In the genomic region with DNA sequence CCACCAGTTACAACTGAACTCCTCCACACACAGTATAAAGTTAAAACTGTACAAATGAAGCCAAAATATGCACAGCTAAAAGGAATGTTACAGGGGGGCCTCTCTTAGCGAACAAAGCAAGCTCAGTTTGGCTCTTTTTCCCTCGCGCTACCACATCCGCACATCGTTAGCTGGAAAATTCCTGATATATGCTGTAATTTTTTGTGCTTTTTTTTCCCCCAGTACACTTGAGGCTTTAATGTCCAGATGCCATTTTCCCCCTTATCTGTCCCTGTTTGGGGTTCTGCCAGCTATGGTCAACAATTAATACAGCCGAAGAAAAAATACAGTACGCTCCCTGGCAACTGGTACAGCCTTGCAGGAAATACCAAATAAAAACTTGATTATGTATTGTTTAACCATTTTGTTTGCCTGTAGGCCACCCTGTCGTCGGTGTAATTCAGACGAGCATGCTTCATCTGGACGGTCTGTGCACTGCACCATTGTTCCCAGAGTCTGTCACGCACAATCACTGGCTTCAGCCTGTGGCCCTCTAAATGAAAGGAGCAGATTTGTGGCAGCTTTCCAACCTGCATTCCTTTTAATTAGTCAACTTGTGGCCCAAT, we compare ENCODE assay signal across 8 cellular contexts.
DNase-seq lines count a peak whose midpoint lies in the region; ATAC-seq and TF ChIP-seq lines count a peak whose summit lies in the region.

No MANE protein-coding gene starts in this region.

- H3F3A ChIP-seq in smooth muscle cell (ENCODE audit: low read depth), result peaks cover 44% of the 10 kb centered on the region

- DNase-seq in HAP-1 (ENCODE audit: low spot score in 2 of 2) (peak; percentile 21 to 54), astrocyte of the spinal cord (ENCODE audit: low read depth, low spot score) (peak; percentile 96), iris pigment epithelial cell (ENCODE audit: low read depth) (peak; percentile 92), smooth muscle cell (lab: John Stamatoyannopoulos, UW; ENCODE audit: unreplicated experiment) (peak; percentile 3), NCI-H510A (lab: John Stamatoyannopoulos, UW) (no peak)
- DNase-seq in T-helper 2 cell treated with Interferon-gamma antibody and Interleukin-4, amounts not matched to agents 5 μg/mL and 100 μg/mL, for 36 hours (ENCODE audit: low spot score), result no peak
- DNase-seq in activated CD4-positive, alpha-beta T cell treated with anti-CD3 and anti-CD28 coated beads for 4 hours, result no peak

- peaks cover 17% of the 10 kb centered on the region for H3K4me1 ChIP-seq in HAP-1
- peaks cover 36% of the 10 kb centered on the region for H3K4me1 ChIP-seq in smooth muscle cell (ENCODE audit: low read depth)

- peak overlapping the region; percentile 73 for H3K9ac ChIP-seq in smooth muscle cell (ENCODE audit: low read depth)

- ATAC-seq in HG03442 (IDR thresholded peaks at IDR 0.05; ENCODE audit: unreplicated experiment), result no peak

- H3K27ac Mint-ChIP-seq in T-helper 2 cell treated with Interferon-gamma antibody and Interleukin-4, amounts not matched to agents 5 μg/mL and 100 μg/mL, for 36 hours, result no peak overlapping the region

- no peaks in the 10 kb centered on the region for H3K9me3 ChIP-seq in HAP-1
- H3K9me3 ChIP-seq in smooth muscle cell (replicated peaks; ENCODE audit: low read depth), result no peaks in the 10 kb centered on the region

- TF ChIP-seq CTCF in astrocyte of the spinal cord (IDR thresholded peaks at IDR 0.05; ENCODE audit: low read depth, low read length) (no peak), smooth muscle cell (IDR thresholded peaks at IDR 0.05; ENCODE audit: borderline replicate concordance, insufficient read depth, poor library complexity, severe bottlenecking) (no peak)

- H3K79me2 ChIP-seq in smooth muscle cell (ENCODE audit: low read depth), result peaks cover 34% of the 10 kb centered on the region

- peak overlapping the region; percentile 89 for H3K27ac ChIP-seq in smooth muscle cell (ENCODE audit: low read depth)

- H3K36me3 ChIP-seq in HAP-1 (replicated peaks) (no peaks in the 10 kb centered on the region), smooth muscle cell (ENCODE audit: low read depth) (no peaks in the 10 kb centered on the region)

- in situ Hi-C loops in HAP-1 (cut with MboI; ENCODE audit: low sequenced_read_pairs), result loop anchor here (5.0 kb wide), 1 partner anchor 134 kb away; no protein-coding TSS in a partner anchor
- in situ Hi-C loops in astrocyte of the spinal cord (cut with HindIII; ENCODE audit: low sequenced_read_pairs), result no loop called here

- no peak overlapping the region for H3K4me3 Mint-ChIP-seq in T-helper 2 cell treated with Interferon-gamma antibody and Interleukin-4, amounts not matched to agents 5 μg/mL and 100 μg/mL, for 36 hours

- H3K27me3 ChIP-seq in HAP-1 (ENCODE audit: low read depth) (no peaks in the 10 kb centered on the region), smooth muscle cell (ENCODE audit: low read depth) (no peaks in the 10 kb centered on the region)

- H4K20me1 ChIP-seq in smooth muscle cell (ENCODE audit: low read depth), result no peaks in the 10 kb centered on the region

- peaks cover 37% of the 10 kb centered on the region for H3K36me3 Mint-ChIP-seq in T-helper 2 cell treated with Interferon-gamma antibody and Interleukin-4, amounts not matched to agents 5 μg/mL and 100 μg/mL, for 36 hours (ENCODE audit: low read depth)

- 4% methylated on average over 12 of the region's 12 CpGs for WGBS in smooth muscle cell (ENCODE audit: low lambda C conversion rate)

- peak overlapping the region; percentile 85 for H3K4me2 ChIP-seq in smooth muscle cell

- H3K4me3 ChIP-seq in HAP-1 (no peak overlapping the region), astrocyte of the spinal cord (ENCODE audit: low read depth, low read length) (no peak overlapping the region), smooth muscle cell (peak overlapping the region; percentile 27)

- H3K9me3 Mint-ChIP-seq in T-helper 2 cell treated with Interferon-gamma antibody and Interleukin-4, amounts not matched to agents 5 μg/mL and 100 μg/mL, for 36 hours, result peaks cover 6% of the 10 kb centered on the region

- peaks cover 23% of the 10 kb centered on the region for H3K4me1 Mint-ChIP-seq in T-helper 2 cell treated with Interferon-gamma antibody and Interleukin-4, amounts not matched to agents 5 μg/mL and 100 μg/mL, for 36 hours (ENCODE audit: low read depth)

- no peak overlapping the region for H2AFZ ChIP-seq in smooth muscle cell (ENCODE audit: low read depth)

- no peaks in the 10 kb centered on the region for H3K27me3 Mint-ChIP-seq in T-helper 2 cell treated with Interferon-gamma antibody and Interleukin-4, amounts not matched to agents 5 μg/mL and 100 μg/mL, for 36 hours (ENCODE audit: low read depth)

Comparison
In these comparisons a context has a peak if more than half of its experiments do, and no peak if none do; other contexts are left out.
1. DNase-seq: peak in HAP-1 (2 of 2), astrocyte of the spinal cord (single experiment), iris pigment epithelial cell (single experiment) and smooth muscle cell (single experiment); none in NCI-H510A (single experiment), T-helper 2 cell treated with Interferon-gamma antibody and Interleukin-4, amounts not matched to agents 5 μg/mL and 100 μg/mL, for 36 hours (single experiment) and activated CD4-positive, alpha-beta T cell treated with anti-CD3 and anti-CD28 coated beads for 4 hours (0 of 2).